ENCODE assay signal across 10 cellular contexts in genomic region chr6:159094444-159095252, GRCh38. TPM values are rescaled to one million over a fixed set of nuclear protein-coding genes. Genes with fewer than 3 reads are reported as not detected.
DNase-seq lines count a peak whose midpoint lies in the region; ATAC-seq and TF ChIP-seq lines count a peak whose summit lies in the region.
"Had no signal": no experiment of that assay in that cellular context is flagged by ENCODE, and none has a peak within 500 bp of the region (broad histone marks: within the 10 kb centered on the region; RNA-seq: fewer than 3 reads in every experiment).

No MANE protein-coding gene starts in this region.

- H3K4me1 ChIP-seq in CD4-positive, alpha-beta memory T cell (ENCODE audit: insufficient read depth, low read length), result peaks cover 49% of the 10 kb centered on the region
- peaks cover 0 to 24% (median 0%) of the 10 kb centered on the region in 9 donors for H3K4me1 ChIP-seq in heart right ventricle

- H3K4me1 Mint-ChIP-seq in CD4-positive, alpha-beta memory T cell, result peaks cover 30 to 56% (median 43%) of the 10 kb centered on the region in 4 donors
- H3K4me1 Mint-ChIP-seq in activated CD4-positive, alpha-beta T cell treated with anti-CD3 and anti-CD28 coated beads, Interleukin-2, amount 10 ng/mL, durations not matched to agents 24 days and 14 days, result peaks cover 74% of the 10 kb centered on the region

- H3K27ac Mint-ChIP-seq in CD4-positive, alpha-beta memory T cell, result peak overlapping the region; percentile 58 to 91 (median 88)
- peak overlapping the region; percentile 98 for H3K27ac Mint-ChIP-seq in activated CD4-positive, alpha-beta T cell treated with anti-CD3 and anti-CD28 coated beads, Interleukin-2, amount 10 ng/mL, durations not matched to agents 24 days and 14 days

- no peak overlapping the region for H3K27ac ChIP-seq in CD4-positive, alpha-beta memory T cell (ENCODE audit: low read depth, low read length)
- peak overlapping the region in 1 of 10 donors; percentile 8 for H3K27ac ChIP-seq in heart right ventricle

- peak; percentile 74 for ATAC-seq in HG02588 (IDR thresholded peaks at IDR 0.05; ENCODE audit: unreplicated experiment)
- ATAC-seq in heart right ventricle, result no peak
- no peak for ATAC-seq in GM18517 (IDR thresholded peaks at IDR 0.05; ENCODE audit: unreplicated experiment)

- intact Hi-C loops in CD4-positive, alpha-beta memory T cell (cut with micrococcal nuclease), result no loop called here
- intact Hi-C loops in activated CD4-positive, alpha-beta T cell treated with anti-CD3 and anti-CD28 coated beads, Interleukin-2, amount 10 ng/mL, durations not matched to agents 24 days and 14 days (cut with micrococcal nuclease), result loop anchor here (1.0 kb wide), 1 partner anchor 35 kb away; no protein-coding TSS in a partner anchor
- intact Hi-C loops in heart right ventricle (cut with DNase I), result no loop called here

- no peaks in the 10 kb centered on the region for H3K36me3 ChIP-seq in CD4-positive, alpha-beta memory T cell (ENCODE audit: insufficient read depth, low read length)
- H3K36me3 ChIP-seq in heart right ventricle, result no peaks in the 10 kb centered on the region

- H3K27me3 Mint-ChIP-seq in CD4-positive, alpha-beta memory T cell, result no peaks in the 10 kb centered on the region
- no peaks in the 10 kb centered on the region for H3K27me3 Mint-ChIP-seq in activated CD4-positive, alpha-beta T cell treated with anti-CD3 and anti-CD28 coated beads, Interleukin-2, amount 10 ng/mL, durations not matched to agents 24 days and 14 days

- no peaks in the 10 kb centered on the region for H3K9me3 Mint-ChIP-seq in CD4-positive, alpha-beta memory T cell
- peaks cover 11% of the 10 kb centered on the region for H3K9me3 Mint-ChIP-seq in activated CD4-positive, alpha-beta T cell treated with anti-CD3 and anti-CD28 coated beads, Interleukin-2, amount 10 ng/mL, durations not matched to agents 24 days and 14 days

- no peaks in the 10 kb centered on the region for H3K9me3 ChIP-seq in CD4-positive, alpha-beta memory T cell (ENCODE audit: control insufficient read depth in 1 of 2, low read length in 2 of 2)
- no peaks in the 10 kb centered on the region for H3K9me3 ChIP-seq in heart right ventricle

- H3K4me3 ChIP-seq in CD4-positive, alpha-beta memory T cell (ENCODE audit: low read length in 2 of 2), result no peak overlapping the region
- no peak overlapping the region for H3K4me3 ChIP-seq in heart right ventricle

- no peaks in the 10 kb centered on the region for H3K27me3 ChIP-seq in CD4-positive, alpha-beta memory T cell (ENCODE audit: insufficient read depth, low read length)
- H3K27me3 ChIP-seq in heart right ventricle, result peaks cover 0 to 6% (median 0%) of the 10 kb centered on the region in 7 donors

- TF ChIP-seq CTCF in heart right ventricle (IDR thresholded peaks at IDR 0.05), result no peak

- CTCF ChIA-PET in CD4-positive, alpha-beta memory T cell (lab: Charles Lee; ENCODE audit: partially characterized antibody), result interaction anchor here (1.0 to 3.9 kb wide), 8 partner anchors 9 to 85 kb away, joined by 3 to 21 read pairs (median 4); partner anchors contain the start of gene TAGAP

- H3K4me3 Mint-ChIP-seq in CD4-positive, alpha-beta memory T cell, result peak overlapping the region; percentile 21 to 79 (median 60)
- H3K4me3 Mint-ChIP-seq in activated CD4-positive, alpha-beta T cell treated with anti-CD3 and anti-CD28 coated beads, Interleukin-2, amount 10 ng/mL, durations not matched to agents 24 days and 14 days, result peak overlapping the region; percentile 80

- POLR2A ChIA-PET in CD4-positive, alpha-beta memory T cell (lab: Charles Lee; ENCODE audit: partially characterized antibody), result interaction anchor here (0.6 to 19.6 kb wide), 10 partner anchors 9 to 86 kb away, joined by 3 to 646 read pairs (median 6); partner anchors contain the start of gene TAGAP

- DNase-seq in CD4-positive, alpha-beta memory T cell, result peak in 3 of 5 donors; percentile 38 to 64 (median 48)
- DNase-seq in activated CD4-positive, alpha-beta T cell treated with anti-CD3 and anti-CD28 coated beads, Interleukin-2, amount 10 ng/mL, durations not matched to agents 24 days and 14 days, result peak; percentile 84
- DNase-seq in left kidney (ENCODE audit: low read depth, low spot score) (peak; percentile 39), GF-D8 (lab: John Stamatoyannopoulos, UW) (no peak), middle frontal gyrus (ENCODE audit: extremely low spot score, low spot score) (no peak), heart right ventricle (no peak)
- DNase-seq: NCI-H1092 treated with DMSO at 0.1 percent for 48 hours had no signal

- H3K36me3 Mint-ChIP-seq in CD4-positive, alpha-beta memory T cell, result no peaks in the 10 kb centered on the region
- peaks cover 5% of the 10 kb centered on the region for H3K36me3 Mint-ChIP-seq in activated CD4-positive, alpha-beta T cell treated with anti-CD3 and anti-CD28 coated beads, Interleukin-2, amount 10 ng/mL, durations not matched to agents 24 days and 14 days (ENCODE audit: low read depth)

- 57 to 60% methylated on average over 18 of the region's 18 CpGs for WGBS in heart right ventricle, 2 donors

RNA-seq across cellular contexts. Expression of gene TAGAP, which starts 49.9 kb away (rescaled TPM):
- 100 to 1,000 TPM; 160 to 161 TPM for total RNA-seq in CD4-positive, alpha-beta memory T cell
- polyA plus RNA-seq in CD4-positive, alpha-beta memory T cell, result 100 to 1,000 TPM; 215 to 276 TPM
- 183 and 187 TPM in 2 replicates for total RNA-seq in activated CD4-positive, alpha-beta T cell treated with anti-CD3 and anti-CD28 coated beads, Interleukin-2, amount 10 ng/mL, durations not matched to agents 24 days and 14 days
- total RNA-seq in heart right ventricle, result 1 to 10 TPM in 5 of 10 donors, under 1 TPM in 5; 0.45 to 6.5 (median 0.98) TPM
- under 1 TPM; 0.28 to 0.37 TPM for polyA plus RNA-seq in heart right ventricle
- polyA plus RNA-seq: BJ had no signal

Comparison
In these comparisons a context has a peak if more than half of its experiments do, and no peak if none do; other contexts are left out.
1. DNase-seq: peak in CD4-positive, alpha-beta memory T cell (3 of 5), activated CD4-positive, alpha-beta T cell treated with anti-CD3 and anti-CD28 coated beads, Interleukin-2, amount 10 ng/mL, durations not matched to agents 24 days and 14 days (single experiment) and left kidney (single experiment); none in GF-D8 (single experiment), middle frontal gyrus (single experiment) and heart right ventricle (0 of 2).
2. RNA of gene TAGAP, which starts 49.9 kb away (total RNA-seq): 183 to 187 TPM in activated CD4-positive, alpha-beta T cell treated with anti-CD3 and anti-CD28 coated beads, Interleukin-2, amount 10 ng/mL, durations not matched to agents 24 days and 14 days and 160 to 161 TPM in CD4-positive, alpha-beta memory T cell; 0.45 to 6.5 TPM in heart right ventricle; every median in the first group is over 10 times any median in the second.